In genomic region chr19:38707512-38708114, GRCh38 we compare ENCODE assay signal across 10 cellular contexts. TPM values are rescaled to one million over a fixed set of nuclear protein-coding genes. Genes with fewer than 3 reads are reported as not detected.
A peak's percentile ranks its signal among the peaks of the same experiment; 100 is the strongest.
DNase-seq lines count a peak whose midpoint lies in the region; ATAC-seq and TF ChIP-seq lines count a peak whose summit lies in the region.
"Had no signal": no experiment of that assay in that cellular context is flagged by ENCODE, and none has a peak within 500 bp of the region (broad histone marks: within the 10 kb centered on the region; RNA-seq: fewer than 3 reads in every experiment).

No MANE protein-coding gene starts in this region.

- no peak for ATAC-seq in effector memory CD8-positive, alpha-beta T cell (replicated peaks)
- ATAC-seq in lung (ENCODE audit: insufficient read depth, low FRiP score) = no peak

- peak overlapping the region; percentile 75 to 90 for H3K27ac Mint-ChIP-seq in effector memory CD8-positive, alpha-beta T cell
- H3K27ac Mint-ChIP-seq in type B pancreatic cell = peak overlapping the region; percentile 9

- H3K9me3 ChIP-seq in lung (ENCODE audit: control insufficient read depth in 2 of 2, insufficient read depth in 1 of 2, low read length in 1 of 2) = no peaks in the 10 kb centered on the region

- H3K4me3 Mint-ChIP-seq in effector memory CD8-positive, alpha-beta T cell = no peak overlapping the region
- no peak overlapping the region for H3K4me3 Mint-ChIP-seq in type B pancreatic cell
- H3K4me3 Mint-ChIP-seq: activated T-cell treated with anti-CD3 and anti-CD28 coated beads, Interleukin-2, amount 50 U/mL, for 24 hours had no signal

- TF ChIP-seq CTCF in lung (IDR thresholded peaks at IDR 0.05; ENCODE audit: control extremely low read depth, extremely low read depth) (no peak), type B pancreatic cell (conservative IDR thresholded peaks at IDR 0.05) (no peak)

- WGBS in lung, 2 donors = 56 to 73% methylated on average over 10 of the region's 10 CpGs

- peak overlapping the region; percentile 25 to 75 for H3K27ac ChIP-seq in lung (ENCODE audit: low read depth in 1 of 2, low read length in 1 of 2)

- peaks cover 2 to 92% of the 10 kb centered on the region in 2 donors for H3K36me3 ChIP-seq in lung (ENCODE audit: control insufficient read depth in 2 of 2, insufficient read depth in 2 of 2, low read length in 2 of 2)

- H3K27me3 ChIP-seq in lung (ENCODE audit: control insufficient read depth, insufficient read depth) = no peaks in the 10 kb centered on the region

- peaks cover 6 to 7% of the 10 kb centered on the region in 2 donors for H3K4me1 Mint-ChIP-seq in effector memory CD8-positive, alpha-beta T cell (ENCODE audit: low read depth in 2 of 2)
- H3K4me1 Mint-ChIP-seq in type B pancreatic cell (ENCODE audit: unreplicated experiment) = no peaks in the 10 kb centered on the region

- H3K36me3 Mint-ChIP-seq in effector memory CD8-positive, alpha-beta T cell (ENCODE audit: insufficient read depth) = peaks cover 74% of the 10 kb centered on the region
- H3K36me3 Mint-ChIP-seq in type B pancreatic cell = peaks cover 15% of the 10 kb centered on the region

- no peaks in the 10 kb centered on the region for H3K27me3 Mint-ChIP-seq in effector memory CD8-positive, alpha-beta T cell
- H3K27me3 Mint-ChIP-seq in type B pancreatic cell = no peaks in the 10 kb centered on the region
- H3K27me3 Mint-ChIP-seq: activated T-cell treated with anti-CD3 and anti-CD28 coated beads, Interleukin-2, amount 50 U/mL, for 24 hours had no signal

- no peaks in the 10 kb centered on the region for H3K9me3 Mint-ChIP-seq in effector memory CD8-positive, alpha-beta T cell
- no peaks in the 10 kb centered on the region for H3K9me3 Mint-ChIP-seq in type B pancreatic cell
- H3K9me3 Mint-ChIP-seq: activated T-cell treated with anti-CD3 and anti-CD28 coated beads, Interleukin-2, amount 50 U/mL, for 24 hours had no signal

- H3K4me3 ChIP-seq in lung = no peak overlapping the region

- peak; percentile 72 for DNase-seq in RPMI7951 (ENCODE audit: low read depth)
- DNase-seq in effector memory CD8-positive, alpha-beta T cell = no peak
- peak; percentile 64 for DNase-seq in lung (ENCODE audit: low spot score)
- DNase-seq in type B pancreatic cell (ENCODE audit: extremely low spot score, unreplicated experiment) = no peak
- no peak for DNase-seq in activated gamma-delta T cell treated with Interleukin-2 at 50 U/mL for 16 hours
- no peak for DNase-seq in RKO (ENCODE audit: low spot score)
- DNase-seq in posterior cingulate gyrus = no peak
- DNase-seq: activated T-cell treated with anti-CD3 and anti-CD28 coated beads, Interleukin-2, amount 50 U/mL, for 24 hours; NCI-H1930; stimulated activated CD4-positive, alpha-beta T cell treated with anti-CD3 and anti-CD28 coated beads, Interleukin-2, amount 100 ng/mL, for 48 hours had no signal

- H3K4me1 ChIP-seq in lung (ENCODE audit: control insufficient read depth in 2 of 2, insufficient read depth in 2 of 2, low read length in 2 of 2) = peaks cover 2 to 41% of the 10 kb centered on the region in 2 donors

- intact Hi-C loops in posterior cingulate gyrus (cut with DNase I) = loop anchor here (1.0 kb wide), 1 partner anchor 11 kb away; no protein-coding TSS in a partner anchor

RNA-seq across cellular contexts. Expression of gene CAPN12, which starts 36.7 kb away (rescaled TPM):
- not detected in 2 replicates for total RNA-seq in RPMI7951 (2014; rRNA removed; shearing (Covaris generic))
- total RNA-seq in lung = 1 to 10 TPM; 2.0 to 7.1 TPM
- 10 to 100 TPM in 1 of 2 donors, 1 to 10 TPM in 1; 4.9 to 17.8 TPM for polyA plus RNA-seq in lung
- total RNA-seq in type B pancreatic cell (ENCODE audit: low replicate concordance) = 3.0 and 4.5 TPM in 2 replicates

Comparison
In these comparisons a context has a peak if more than half of its experiments do, and no peak if none do; other contexts are left out.
1. DNase-seq: peak in RPMI7951 (single experiment) and lung (single experiment); none in effector memory CD8-positive, alpha-beta T cell (0 of 3), type B pancreatic cell (single experiment), activated gamma-delta T cell treated with Interleukin-2 at 50 U/mL for 16 hours (single experiment), RKO (single experiment) and posterior cingulate gyrus (0 of 10).